In the genomic region with DNA sequence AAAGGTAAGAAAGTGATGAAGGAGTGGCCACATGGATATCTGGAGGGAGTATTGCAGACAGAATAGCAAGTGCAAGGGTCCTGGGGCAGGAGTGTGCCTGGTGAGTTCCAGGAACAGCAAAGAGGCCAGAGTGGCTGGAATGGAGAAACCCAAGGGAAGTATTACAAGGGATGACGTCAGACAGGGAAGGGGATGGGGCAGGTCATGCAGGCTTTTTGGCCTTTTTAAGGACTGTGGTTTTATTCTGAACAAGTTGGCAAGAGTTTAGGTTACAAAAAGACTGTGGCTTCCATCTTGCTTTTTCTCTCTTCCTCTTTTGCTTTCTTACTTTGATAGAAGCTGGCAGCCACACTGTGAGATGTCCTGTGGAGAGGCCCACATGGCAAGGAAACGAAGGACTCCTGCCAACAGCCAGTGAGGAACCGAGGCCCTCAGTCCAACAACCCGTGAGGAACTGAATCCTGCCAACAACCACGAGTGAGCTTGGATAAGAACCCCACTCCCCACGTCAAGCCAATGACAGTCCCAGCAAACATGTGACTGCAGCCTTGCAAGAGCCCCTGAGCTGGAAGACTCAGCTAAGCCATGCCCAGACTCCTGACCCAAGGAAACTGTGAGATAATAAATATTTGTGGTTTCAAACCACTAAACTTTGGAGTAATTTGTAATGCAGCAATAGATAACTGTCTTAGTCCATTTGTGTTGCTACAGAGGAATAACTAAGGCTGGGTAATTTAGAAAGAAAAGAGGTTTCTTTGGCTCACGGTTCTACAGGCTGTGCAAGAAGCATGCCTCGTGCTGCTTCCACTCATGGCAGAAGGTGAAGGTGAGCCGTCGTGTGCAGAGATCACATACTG, we compare ENCODE assay signal across 2 cellular contexts.
TF ChIP-seq lines count a peak whose summit lies in the region.

No MANE protein-coding gene starts in this region.

TF ChIP-seq in GM12878, 131 proteins besides CTCF, POLR2A, EP300 and RAD21:
- TF ChIP-seq SREBF1 (IDR thresholded peaks at IDR 0.05; ENCODE audit: low read length), result no peak
- 0 out of 2 replicates have a peak, but pooled peaks have one; percentile 27 for TF ChIP-seq SPI1 (IDR thresholded peaks at IDR 0.05; ENCODE audit: borderline replicate concordance, insufficient read depth, low read depth, low read length)
- no peak for TF ChIP-seq MTA3 (IDR thresholded peaks at IDR 0.05; ENCODE audit: borderline replicate concordance, low read length)
- TF ChIP-seq HDAC2 (IDR thresholded peaks at IDR 0.05), result no peak
- TF ChIP-seq ZZZ3 (IDR thresholded peaks at IDR 0.05; ENCODE audit: control insufficient read depth, insufficient read length, low read depth), result no peak
- no peak for TF ChIP-seq GATAD2B (conservative IDR thresholded peaks at IDR 0.05; ENCODE audit: low read depth)
- no peak for TF ChIP-seq DPF2 (IDR thresholded peaks at IDR 0.05)
- TF ChIP-seq PBX3 (IDR thresholded peaks at IDR 0.05; ENCODE audit: insufficient replicate concordance, low read depth, low read length), result no peak
TF ChIP-seq in GM12878: peak in this region for 1.

TF ChIP-seq in HepG2, 621 proteins besides CTCF, POLR2A, EP300 and RAD21:
- TF ChIP-seq RELA (CRISPR knock-in tag; IDR thresholded peaks at IDR 0.05), result no peak
- TF ChIP-seq ZNF766 (CRISPR knock-in tag; IDR thresholded peaks at IDR 0.05; ENCODE audit: borderline replicate concordance), result peak; percentile 69; the same call in 1 of the 2 replicates
- TF ChIP-seq ZMYM3 (CRISPR knock-in tag; IDR thresholded peaks at IDR 0.05), result 0 out of 2 replicates have a peak, but pooled peaks have one; percentile 40
- TF ChIP-seq ZNF605 (CRISPR knock-in tag; IDR thresholded peaks at IDR 0.05), result 0 out of 2 replicates have a peak, but pooled peaks have one; percentile 29
- peak; percentile 33; the same call in 1 of the 2 replicates for TF ChIP-seq TFDP1 (CRISPR knock-in tag; IDR thresholded peaks at IDR 0.05; ENCODE audit: borderline replicate concordance)
- TF ChIP-seq, protein P1, sequence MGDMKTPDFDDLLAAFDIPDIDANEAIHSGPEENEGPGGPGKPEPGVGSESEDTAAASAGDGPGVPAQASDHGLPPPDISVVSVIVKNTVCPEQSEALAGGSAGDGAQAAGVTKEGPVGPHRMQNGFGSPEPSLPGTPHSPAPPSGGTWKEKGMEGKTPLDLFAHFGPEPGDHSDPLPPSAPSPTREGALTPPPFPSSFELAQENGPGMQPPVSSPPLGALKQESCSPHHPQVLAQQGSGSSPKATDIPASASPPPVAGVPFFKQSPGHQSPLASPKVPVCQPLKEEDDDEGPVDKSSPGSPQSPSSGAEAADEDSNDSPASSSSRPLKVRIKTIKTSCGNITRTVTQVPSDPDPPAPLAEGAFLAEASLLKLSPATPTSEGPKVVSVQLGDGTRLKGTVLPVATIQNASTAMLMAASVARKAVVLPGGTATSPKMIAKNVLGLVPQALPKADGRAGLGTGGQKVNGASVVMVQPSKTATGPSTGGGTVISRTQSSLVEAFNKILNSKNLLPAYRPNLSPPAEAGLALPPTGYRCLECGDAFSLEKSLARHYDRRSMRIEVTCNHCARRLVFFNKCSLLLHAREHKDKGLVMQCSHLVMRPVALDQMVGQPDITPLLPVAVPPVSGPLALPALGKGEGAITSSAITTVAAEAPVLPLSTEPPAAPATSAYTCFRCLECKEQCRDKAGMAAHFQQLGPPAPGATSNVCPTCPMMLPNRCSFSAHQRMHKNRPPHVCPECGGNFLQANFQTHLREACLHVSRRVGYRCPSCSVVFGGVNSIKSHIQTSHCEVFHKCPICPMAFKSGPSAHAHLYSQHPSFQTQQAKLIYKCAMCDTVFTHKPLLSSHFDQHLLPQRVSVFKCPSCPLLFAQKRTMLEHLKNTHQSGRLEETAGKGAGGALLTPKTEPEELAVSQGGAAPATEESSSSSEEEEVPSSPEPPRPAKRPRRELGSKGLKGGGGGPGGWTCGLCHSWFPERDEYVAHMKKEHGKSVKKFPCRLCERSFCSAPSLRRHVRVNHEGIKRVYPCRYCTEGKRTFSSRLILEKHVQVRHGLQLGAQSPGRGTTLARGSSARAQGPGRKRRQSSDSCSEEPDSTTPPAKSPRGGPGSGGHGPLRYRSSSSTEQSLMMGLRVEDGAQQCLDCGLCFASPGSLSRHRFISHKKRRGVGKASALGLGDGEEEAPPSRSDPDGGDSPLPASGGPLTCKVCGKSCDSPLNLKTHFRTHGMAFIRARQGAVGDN (CRISPR knock-in tag; IDR thresholded peaks at IDR 0.05), result no peak
- TF ChIP-seq, protein P2, sequence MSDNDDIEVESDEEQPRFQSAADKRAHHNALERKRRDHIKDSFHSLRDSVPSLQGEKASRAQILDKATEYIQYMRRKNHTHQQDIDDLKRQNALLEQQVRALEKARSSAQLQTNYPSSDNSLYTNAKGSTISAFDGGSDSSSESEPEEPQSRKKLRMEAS (IDR thresholded peaks at IDR 0.05), result peak; percentile 68; the same call in 1 of the 2 replicates
- TF ChIP-seq IKZF5 (CRISPR knock-in tag; IDR thresholded peaks at IDR 0.05), result 0 out of 2 replicates have a peak, but pooled peaks have one; percentile 18
- peak; percentile 91 for TF ChIP-seq ATF7 (IDR thresholded peaks at IDR 0.05)
- TF ChIP-seq ATF7 (CRISPR knock-in tag; IDR thresholded peaks at IDR 0.05), result no peak
- peak; percentile 77 for TF ChIP-seq CREB1 (IDR thresholded peaks at IDR 0.05)
- no peak for TF ChIP-seq CREB1 (CRISPR knock-in tag; IDR thresholded peaks at IDR 0.05)
- TF ChIP-seq ZBTB8A (CRISPR knock-in tag; IDR thresholded peaks at IDR 0.05; ENCODE audit: borderline replicate concordance, low read depth), result no peak
